Comparison of ENCODE assay signal across 16 cellular contexts in genomic region chr10:34345383-34345782, GRCh38.
DNase-seq lines count a peak whose midpoint lies in the region; ATAC-seq and TF ChIP-seq lines count a peak whose summit lies in the region.
"Had no signal": no experiment of that assay in that cellular context is flagged by ENCODE, and none has a peak within 500 bp of the region (broad histone marks: within the 10 kb centered on the region; RNA-seq: fewer than 3 reads in every experiment).

No MANE protein-coding gene starts in this region.

- in situ Hi-C loops in mammary epithelial cell (cut with MboI; ENCODE audit: low sequenced_read_pairs in 2 of 2), result no loop called here

- H3K79me2 ChIP-seq in mammary epithelial cell (ENCODE audit: insufficient read depth, low read length), result no peaks in the 10 kb centered on the region
- H3K79me2 ChIP-seq in hepatocyte, result peaks cover 4% of the 10 kb centered on the region

- H3K4me2 ChIP-seq in mammary epithelial cell (ENCODE audit: insufficient read depth, low read depth, low read length) (no peak overlapping the region), hepatocyte (peak overlapping the region; percentile 30)
- H3K4me2 ChIP-seq: GM23338 had no signal

- no peaks in the 10 kb centered on the region for H3K4me1 Mint-ChIP-seq in MCF 10A (ENCODE audit: insufficient read depth, unreplicated experiment)
- peaks cover 0 to 2% of the 10 kb centered on the region in 2 donors for H3K4me1 Mint-ChIP-seq in stimulated activated naive B cell treated with anti-CD40 and anti-IgM and Interleukin-4, amounts not matched to agents 10 μg/mL and 1 μg/mL and 100 μg/mL, for 72 hours
- H3K4me1 Mint-ChIP-seq: CD4-positive, CD25-positive, alpha-beta regulatory T cell had no signal

- TF ChIP-seq CTCF in MCF 10A (IDR thresholded peaks at IDR 0.05; ENCODE audit: unreplicated experiment) (no peak), mammary epithelial cell (conservative IDR thresholded peaks at IDR 0.05 in 1 of 2, IDR thresholded peaks at IDR 0.05 in 1 of 2; ENCODE audit: extremely low read depth in 1 of 2, insufficient read depth in 1 of 2, low read depth in 1 of 2, low read length in 2 of 2) (no peak), hepatocyte (IDR thresholded peaks at IDR 0.05; ENCODE audit: poor library complexity) (no peak)

- POLR2A ChIA-PET in MCF 10A (lab: Yijun Ruan, JAX), result no interaction called here

- no peak for ATAC-seq in stimulated activated naive B cell treated with anti-CD40 and anti-IgM and Interleukin-4, amounts not matched to agents 10 μg/mL and 1 μg/mL and 100 μg/mL, for 72 hours (replicated peaks)
- ATAC-seq in HG03520 (IDR thresholded peaks at IDR 0.05; ENCODE audit: unreplicated experiment) (no peak), GM19463 (IDR thresholded peaks at IDR 0.05; ENCODE audit: unreplicated experiment) (no peak)
- ATAC-seq: GM23338, K562 had no signal

- no peaks in the 10 kb centered on the region for H3K9me2 ChIP-seq in hepatocyte (replicated peaks; ENCODE audit: insufficient read depth)

- H3K4me3 ChIP-seq in mammary epithelial cell (replicated peaks in 1 of 3; ENCODE audit: insufficient read depth in 1 of 3, low read depth in 2 of 3, low read length in 3 of 3), result no peak overlapping the region
- H3K4me3 ChIP-seq in hepatocyte, result no peak overlapping the region
- H3K4me3 ChIP-seq: BLaER1 treated with 17β-estradiol and CSF1 and Interleukin-3, amounts not matched to agents 10 nM and 100 nM; GM23338; K562 had no signal

- no peaks in the 10 kb centered on the region for H3K9me3 Mint-ChIP-seq in MCF 10A (ENCODE audit: unreplicated experiment)
- H3K9me3 Mint-ChIP-seq in stimulated activated naive B cell treated with anti-CD40 and anti-IgM and Interleukin-4, amounts not matched to agents 10 μg/mL and 1 μg/mL and 100 μg/mL, for 72 hours, result peaks cover 2 to 4% of the 10 kb centered on the region in 2 donors

- dilution Hi-C loops in mammary epithelial cell (cut with HindIII; ENCODE audit: low sequenced_read_pairs), result no loop called here

- H3K36me3 Mint-ChIP-seq in MCF 10A (ENCODE audit: insufficient read depth, unreplicated experiment), result peaks cover 40% of the 10 kb centered on the region
- no peaks in the 10 kb centered on the region for H3K36me3 Mint-ChIP-seq in stimulated activated naive B cell treated with anti-CD40 and anti-IgM and Interleukin-4, amounts not matched to agents 10 μg/mL and 1 μg/mL and 100 μg/mL, for 72 hours
- H3K36me3 Mint-ChIP-seq: CD4-positive, CD25-positive, alpha-beta regulatory T cell had no signal

- no peak overlapping the region for H3K27ac Mint-ChIP-seq in MCF 10A (ENCODE audit: low read depth, unreplicated experiment)
- peak overlapping the region; percentile 37 for H3K27ac Mint-ChIP-seq in stimulated activated naive B cell treated with anti-CD40 and anti-IgM and Interleukin-4, amounts not matched to agents 10 μg/mL and 1 μg/mL and 100 μg/mL, for 72 hours
- H3K27ac Mint-ChIP-seq: CD4-positive, CD25-positive, alpha-beta regulatory T cell; GM23338 had no signal

- WGBS in mammary epithelial cell (ENCODE audit: low coverage, missing lambda C conversion rate), result 95% methylated on average over 5 of the region's 5 CpGs
- 64% methylated on average over 5 of the region's 5 CpGs for WGBS in hepatocyte (ENCODE audit: low lambda C conversion rate, missing lambda C conversion rate)

- H3K27me3 ChIP-seq in mammary epithelial cell (ENCODE audit: insufficient read depth, low read length) (no peaks in the 10 kb centered on the region), hepatocyte (no peaks in the 10 kb centered on the region)
- H3K27me3 ChIP-seq: BLaER1 treated with 17β-estradiol and CSF1 and Interleukin-3, amounts not matched to agents 10 nM and 100 nM had no signal

- DNase-seq in MCF 10A (ENCODE audit: unreplicated experiment), result no peak
- no peak for DNase-seq in mammary epithelial cell
- DNase-seq in HuH-7.5 (ENCODE audit: low spot score), result peak; percentile 48
- no peak for DNase-seq in hepatocyte (ENCODE audit: low spot score)
- no peak for DNase-seq in stimulated activated naive B cell treated with anti-CD40 and anti-IgM and Interleukin-4, amounts not matched to agents 10 μg/mL and 1 μg/mL and 100 μg/mL, for 72 hours
- DNase-seq in NCI-H2081 (lab: John Stamatoyannopoulos, UW), result no peak
- DNase-seq: Calu3; CD4-positive, CD25-positive, alpha-beta regulatory T cell; DMS 273 treated with DMSO at 0.1 percent for 48 hours; H7 had no signal

- H2AFZ ChIP-seq in mammary epithelial cell (ENCODE audit: low read depth, low read length) (no peak overlapping the region), hepatocyte (no peak overlapping the region)
- H2AFZ ChIP-seq: GM23338 had no signal

- H3K27ac ChIP-seq in mammary epithelial cell (ENCODE audit: insufficient read depth, low read depth, low read length) (no peak overlapping the region), hepatocyte (no peak overlapping the region)
- H3K27ac ChIP-seq: 22Rv1; BLaER1 treated with 17β-estradiol and CSF1 and Interleukin-3, amounts not matched to agents 10 nM and 100 nM had no signal

- H3K27me3 Mint-ChIP-seq in MCF 10A (ENCODE audit: insufficient read depth, unreplicated experiment), result no peaks in the 10 kb centered on the region
- H3K27me3 Mint-ChIP-seq in stimulated activated naive B cell treated with anti-CD40 and anti-IgM and Interleukin-4, amounts not matched to agents 10 μg/mL and 1 μg/mL and 100 μg/mL, for 72 hours, result no peaks in the 10 kb centered on the region
- H3K27me3 Mint-ChIP-seq: CD4-positive, CD25-positive, alpha-beta regulatory T cell had no signal

- CTCF ChIA-PET in MCF 10A (lab: Yijun Ruan, JAX), result no interaction called here
- CTCF ChIA-PET in mammary epithelial cell (lab: Charles Lee; ENCODE audit: low non-redundant PET), result no interaction called here

- H3K4me1 ChIP-seq in mammary epithelial cell (ENCODE audit: insufficient read depth, low read length) (no peaks in the 10 kb centered on the region), hepatocyte (ENCODE audit: insufficient read depth) (peaks cover 26% of the 10 kb centered on the region)

- H3K9ac ChIP-seq in mammary epithelial cell (ENCODE audit: insufficient read depth, low read length), result no peak overlapping the region
- H3K9ac ChIP-seq: BLaER1 treated with 17β-estradiol and CSF1 and Interleukin-3, amounts not matched to agents 10 nM and 100 nM had no signal

- BruUV-seq in MCF 10A (replicated peaks; lab: Mats Ljungman, UMichigan) (TSS peak; percentile 8), mammary epithelial cell (replicated peaks; lab: Mats Ljungman, UMichigan) (no TSS peak)

- H3K36me3 ChIP-seq in mammary epithelial cell (ENCODE audit: insufficient read depth, low read length) (peaks cover 3% of the 10 kb centered on the region), hepatocyte (replicated peaks; ENCODE audit: insufficient read depth, low read depth) (no peaks in the 10 kb centered on the region)

- no peaks in the 10 kb centered on the region for H4K20me1 ChIP-seq in mammary epithelial cell (ENCODE audit: insufficient read depth, low read length)
- no peaks in the 10 kb centered on the region for H4K20me1 ChIP-seq in hepatocyte (ENCODE audit: insufficient read depth, poor library complexity, severe bottlenecking)
- H4K20me1 ChIP-seq: BLaER1 treated with 17β-estradiol and CSF1 and Interleukin-3, amounts not matched to agents 10 nM and 100 nM had no signal

- H3K9me3 ChIP-seq in mammary epithelial cell (replicated peaks; ENCODE audit: insufficient read depth, low read length) (no peaks in the 10 kb centered on the region), hepatocyte (ENCODE audit: low read depth) (no peaks in the 10 kb centered on the region)

- intact Hi-C loops in MCF 10A (cut with micrococcal nuclease) (no loop called here), mammary epithelial cell (cut with micrococcal nuclease) (no loop called here)

- H3K4me3 Mint-ChIP-seq in MCF 10A (ENCODE audit: unreplicated experiment), result no peak overlapping the region
- H3K4me3 Mint-ChIP-seq in stimulated activated naive B cell treated with anti-CD40 and anti-IgM and Interleukin-4, amounts not matched to agents 10 μg/mL and 1 μg/mL and 100 μg/mL, for 72 hours, result no peak overlapping the region
- H3K4me3 Mint-ChIP-seq: GM23338 had no signal
